2 cellular contexts compared by ENCODE assay signal in genomic region chr4:53584658-53585057, GRCh38.
A peak's percentile ranks its signal among the peaks of the same experiment; 100 is the strongest.
TF ChIP-seq lines count a peak whose summit lies in the region.

No MANE protein-coding gene starts in this region.

TF ChIP-seq in IMR-90, 13 proteins besides CTCF, POLR2A, EP300 and RAD21:
- no peak for TF ChIP-seq RFX5 (IDR thresholded peaks at IDR 0.05; ENCODE audit: low read depth, low read length)
- no peak for TF ChIP-seq USF2 (IDR thresholded peaks at IDR 0.05; ENCODE audit: low read depth, low read length)
- TF ChIP-seq MAFK (IDR thresholded peaks at IDR 0.05; ENCODE audit: low read depth, low read length): no peak
- TF ChIP-seq BHLHE40 (IDR thresholded peaks at IDR 0.05; ENCODE audit: low read depth, low read length): no peak
- no peak for TF ChIP-seq MAZ (IDR thresholded peaks at IDR 0.05; ENCODE audit: borderline replicate concordance, low read depth, low read length)
- TF ChIP-seq MXI1 (IDR thresholded peaks at IDR 0.05; ENCODE audit: borderline replicate concordance, low read depth, low read length): no peak
- TF ChIP-seq CHD1 (IDR thresholded peaks at IDR 0.05; ENCODE audit: low read depth, low read length): no peak
- TF ChIP-seq FOS (IDR thresholded peaks at IDR 0.05; ENCODE audit: low read depth, low read length): no peak

TF ChIP-seq in GM12878, 131 proteins besides CTCF, POLR2A, EP300 and RAD21:
- no peak for TF ChIP-seq BHLHE40 (IDR thresholded peaks at IDR 0.05; ENCODE audit: borderline replicate concordance in 1 of 2, low read depth in 2 of 2, low read length in 1 of 2)
- peak; percentile 51; the same call in 1 of the 2 replicates for TF ChIP-seq NR2F1 (conservative IDR thresholded peaks at IDR 0.05)
